21 cellular contexts compared by ENCODE assay signal in the genomic region with DNA sequence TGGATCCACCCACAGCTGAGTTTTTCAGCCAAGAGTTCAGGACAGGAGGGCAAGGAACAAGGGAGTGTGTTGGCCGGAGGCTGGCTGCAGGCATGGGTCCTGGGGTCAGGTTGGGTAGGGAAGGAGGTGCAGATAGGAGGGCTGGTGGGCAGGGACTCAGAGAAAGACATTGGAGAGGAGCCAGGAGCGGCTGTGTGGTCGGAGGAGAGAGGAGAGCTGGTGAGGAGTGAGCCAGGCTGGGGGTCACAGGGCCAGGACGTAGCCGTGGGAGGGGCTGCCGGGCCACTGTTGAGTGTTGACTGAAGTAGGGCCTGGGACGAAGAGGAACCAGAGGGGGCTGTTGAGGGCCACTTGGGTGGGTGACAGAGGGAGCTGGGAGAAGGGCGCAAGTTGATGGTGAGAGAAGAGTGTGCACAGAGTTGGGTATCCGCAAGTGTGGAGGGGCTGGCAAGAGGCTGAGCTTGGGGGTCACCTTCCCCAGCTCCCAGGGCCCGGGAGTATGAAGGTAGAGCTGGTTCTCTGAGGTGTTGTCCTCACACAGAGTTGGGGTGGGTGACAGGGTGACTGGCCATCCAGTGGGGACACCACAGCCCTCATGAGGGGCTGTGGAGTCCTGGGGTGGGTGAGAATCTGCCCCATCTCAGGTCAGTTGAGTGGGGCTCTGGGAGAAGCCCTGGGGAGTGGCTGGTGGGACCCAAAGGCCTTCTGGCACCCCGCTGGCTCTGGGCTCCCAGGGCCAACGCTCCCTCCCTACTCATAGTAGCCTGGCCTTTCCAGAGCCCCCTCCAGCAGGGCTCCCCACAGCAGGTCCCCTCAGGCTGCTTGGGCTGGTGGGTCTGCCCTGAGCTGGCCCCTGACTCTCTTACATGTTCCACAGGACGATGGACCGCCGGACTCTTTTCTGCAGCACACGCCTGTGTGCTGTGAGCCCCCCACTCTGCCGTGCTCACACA. TPM values are rescaled to one million over a fixed set of nuclear protein-coding genes. Genes with fewer than 3 reads are reported as not detected.
"Had no signal": no experiment of that assay in that cellular context is flagged by ENCODE, and none has a peak within 500 bp of the region (broad histone marks: within the 10 kb centered on the region; RNA-seq: fewer than 3 reads in every experiment).

No MANE protein-coding gene starts in this region.

- H3K4me3 ChIP-seq: skin epidermis, testis had no signal

- H3K27ac ChIP-seq: epithelial cell of prostate, testis had no signal

- H3K9me3 Mint-ChIP-seq: activated naive CD8-positive, alpha-beta T cell treated with anti-CD3 and anti-CD28 coated beads for 36 hours; brain; stimulated activated naive CD8-positive, alpha-beta T cell treated with anti-CD3 and anti-CD28 coated beads, Interleukin-15, Interleukin-2, amounts not matched to agents 100 ng/mL and 50 ng/mL, for 24 hours; T-helper 2 cell treated with Interferon-gamma antibody and Interleukin-4, amounts not matched to agents 5 μg/mL and 100 μg/mL, for 36 hours had no signal

- H3K36me3 Mint-ChIP-seq: activated naive CD8-positive, alpha-beta T cell treated with anti-CD3 and anti-CD28 coated beads for 36 hours; brain had no signal

- DNase-seq: activated CD4-positive, alpha-beta T cell treated with anti-CD3 and anti-CD28 coated beads, Interleukin-2, amount 50 U/mL, for 1 hour; activated CD8-positive, alpha-beta memory T cell treated with anti-CD3 and anti-CD28 coated beads for 24 hours; activated gamma-delta T cell treated with Interleukin-2 at 50 U/mL for 16 hours; activated naive CD8-positive, alpha-beta T cell treated with anti-CD3 and anti-CD28 coated beads for 36 hours; amygdala; central memory CD4-positive, alpha-beta T cell; effector CD8-positive, alpha-beta T cell; foreskin melanocyte; head of caudate nucleus; nucleus accumbens; stimulated activated CD4-positive, alpha-beta T cell treated with anti-CD3 and anti-CD28 coated beads, Interleukin-4, amount 100 ng/mL, for 4 hours; stimulated activated CD8-positive, alpha-beta memory T cell treated with anti-CD3 and anti-CD28 coated beads, Interleukin-4, amount 100 ng/mL, for 48 hours; SW 1271; testis had no signal

- H3K9me3 ChIP-seq: testis had no signal

- H3K27ac Mint-ChIP-seq: activated naive CD8-positive, alpha-beta T cell treated with anti-CD3 and anti-CD28 coated beads for 36 hours; stimulated activated naive CD8-positive, alpha-beta T cell treated with anti-CD3 and anti-CD28 coated beads, Interleukin-15, Interleukin-2, amounts not matched to agents 100 ng/mL and 50 ng/mL, for 24 hours; T-helper 2 cell treated with Interferon-gamma antibody and Interleukin-4, amounts not matched to agents 5 μg/mL and 100 μg/mL, for 36 hours had no signal

- H3K27me3 ChIP-seq: testis had no signal

- H3K4me1 Mint-ChIP-seq: activated naive CD8-positive, alpha-beta T cell treated with anti-CD3 and anti-CD28 coated beads for 36 hours had no signal

- H3K4me3 Mint-ChIP-seq: activated naive CD8-positive, alpha-beta T cell treated with anti-CD3 and anti-CD28 coated beads for 36 hours; brain; stimulated activated naive CD8-positive, alpha-beta T cell treated with anti-CD3 and anti-CD28 coated beads, Interleukin-15, Interleukin-2, amounts not matched to agents 100 ng/mL and 50 ng/mL, for 24 hours; T-helper 2 cell treated with Interferon-gamma antibody and Interleukin-4, amounts not matched to agents 5 μg/mL and 100 μg/mL, for 36 hours had no signal

RNA-seq across cellular contexts. Expression of gene PODN, which starts 21.9 kb away (rescaled TPM):
- total RNA-seq: activated naive CD8-positive, alpha-beta T cell treated with anti-CD3 and anti-CD28 coated beads for 36 hours had no signal

RNA-seq across cellular contexts. Expression of gene SLC1A7, which starts 58.5 kb away (rescaled TPM):
- total RNA-seq: activated naive CD8-positive, alpha-beta T cell treated with anti-CD3 and anti-CD28 coated beads for 36 hours; lung microvascular endothelial cell; ureter had no signal
